Comparison of ENCODE assay signal across 15 cellular contexts in the genomic region with DNA sequence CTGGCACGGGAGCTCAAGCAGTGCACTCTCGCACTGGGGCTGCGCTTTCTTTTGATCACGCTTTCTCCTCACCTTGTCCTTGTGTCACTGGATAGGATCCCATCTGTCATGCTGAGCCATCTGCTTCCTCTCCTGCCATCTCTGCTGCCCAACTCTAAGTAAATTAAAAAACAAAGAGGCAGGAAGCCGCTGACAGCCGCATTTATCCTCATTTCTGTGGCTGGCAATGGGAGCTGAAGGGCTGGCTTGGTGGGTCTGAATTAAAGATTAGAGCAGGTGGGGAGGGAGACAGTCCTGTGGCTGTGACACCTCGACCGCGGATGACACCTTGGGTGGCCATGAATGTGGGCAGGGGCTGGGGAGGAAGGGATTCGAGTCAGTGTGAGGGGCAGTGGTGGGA.
DNase-seq lines count a peak whose midpoint lies in the region.
"Had no signal": no experiment of that assay in that cellular context is flagged by ENCODE, and none has a peak within 500 bp of the region (broad histone marks: within the 10 kb centered on the region; RNA-seq: fewer than 3 reads in every experiment).

No MANE protein-coding gene starts in this region.

- no peak overlapping the region for H2BK120ac ChIP-seq in trophoblast cell (ENCODE audit: insufficient read depth, low read length, poor library complexity)

- H3K4me2 ChIP-seq in trophoblast cell (ENCODE audit: low read length): no peak overlapping the region

- H3K9me3 Mint-ChIP-seq in activated T-helper 1 cell treated with anti-CD3 and anti-CD28 coated beads, Interleukin-12 subunit alpha, Interleukin-12 subunit beta, Interleukin-2, Interleukin-4 antibody, amounts not matched to agents 30 ng/mL and 10 ng/mL and 1 ng/mL, durations not matched to agents 14 hours and 24 hours and 36 hours: no peaks in the 10 kb centered on the region
- H3K9me3 Mint-ChIP-seq: activated CD4-positive, alpha-beta memory T cell treated with anti-CD3 and anti-CD28 coated beads for 36 hours; CD8-positive, alpha-beta T cell; natural killer cell treated with Interleukin-12 subunit alpha and Interleukin-12 subunit beta and Interleukin-15 and Interleukin-18, amount 100 ng/mL, for 72 hours; WTC11 had no signal

- no peak overlapping the region for H2BK12ac ChIP-seq in trophoblast cell (ENCODE audit: low read length)

- intact Hi-C loops in activated T-helper 1 cell treated with anti-CD3 and anti-CD28 coated beads, Interleukin-12 subunit alpha, Interleukin-12 subunit beta, Interleukin-2, Interleukin-4 antibody, amounts not matched to agents 30 ng/mL and 10 ng/mL and 1 ng/mL, durations not matched to agents 14 hours and 24 hours and 36 hours (cut with micrococcal nuclease): no loop called here

- no peak overlapping the region for H2AFZ ChIP-seq in trophoblast cell (ENCODE audit: insufficient read depth, low read length, poor library complexity)
- H2AFZ ChIP-seq: parathyroid adenoma had no signal

- H4K91ac ChIP-seq in trophoblast cell (ENCODE audit: low read depth, low read length): no peak overlapping the region

- no peak overlapping the region for H3K4me3 ChIP-seq in trophoblast cell (ENCODE audit: low read depth, low read length)

- no peak overlapping the region for H3K9ac ChIP-seq in trophoblast cell (ENCODE audit: low read length)
- H3K9ac ChIP-seq: parathyroid adenoma had no signal

- H3K27ac ChIP-seq in trophoblast cell (ENCODE audit: low read depth, low read length): no peak overlapping the region
- H3K27ac ChIP-seq: parathyroid adenoma had no signal

- H3K27me3 Mint-ChIP-seq in activated T-helper 1 cell treated with anti-CD3 and anti-CD28 coated beads, Interleukin-12 subunit alpha, Interleukin-12 subunit beta, Interleukin-2, Interleukin-4 antibody, amounts not matched to agents 30 ng/mL and 10 ng/mL and 1 ng/mL, durations not matched to agents 14 hours and 24 hours and 36 hours (ENCODE audit: insufficient read depth): peaks cover 6% of the 10 kb centered on the region
- H3K27me3 Mint-ChIP-seq: natural killer cell treated with Interleukin-12 subunit alpha and Interleukin-12 subunit beta and Interleukin-15 and Interleukin-18, amount 100 ng/mL, for 72 hours had no signal

- no peaks in the 10 kb centered on the region for H3K36me3 Mint-ChIP-seq in activated T-helper 1 cell treated with anti-CD3 and anti-CD28 coated beads, Interleukin-12 subunit alpha, Interleukin-12 subunit beta, Interleukin-2, Interleukin-4 antibody, amounts not matched to agents 30 ng/mL and 10 ng/mL and 1 ng/mL, durations not matched to agents 14 hours and 24 hours and 36 hours (ENCODE audit: low read depth)
- H3K36me3 Mint-ChIP-seq: activated CD4-positive, alpha-beta memory T cell treated with anti-CD3 and anti-CD28 coated beads for 36 hours; CD8-positive, alpha-beta T cell; natural killer cell treated with Interleukin-12 subunit alpha and Interleukin-12 subunit beta and Interleukin-15 and Interleukin-18, amount 100 ng/mL, for 72 hours; WTC11 had no signal

- H4K12ac ChIP-seq in trophoblast cell (ENCODE audit: low read depth, low read length): no peak overlapping the region

- H3K36me3 ChIP-seq in trophoblast cell (ENCODE audit: control insufficient read depth in 1 of 2, insufficient read depth in 2 of 2, low read length in 2 of 2): no peaks in the 10 kb centered on the region

- no peaks in the 10 kb centered on the region for H3K4me1 Mint-ChIP-seq in activated T-helper 1 cell treated with anti-CD3 and anti-CD28 coated beads, Interleukin-12 subunit alpha, Interleukin-12 subunit beta, Interleukin-2, Interleukin-4 antibody, amounts not matched to agents 30 ng/mL and 10 ng/mL and 1 ng/mL, durations not matched to agents 14 hours and 24 hours and 36 hours (ENCODE audit: low read depth)
- H3K4me1 Mint-ChIP-seq: T-helper 17 cell had no signal

- no CpG with 5 or more reads among the region's 10 CpGs for WGBS in trophoblast cell (ENCODE audit: extremely low coverage, insufficient coverage, insufficient read length)

- DNase-seq in DMS153 treated with DMSO at 0.1 percent for 48 hours (lab: John Stamatoyannopoulos, UW; ENCODE audit: unreplicated experiment) (peak; percentile 46), NCI-H2029 (lab: John Stamatoyannopoulos, UW) (peak; percentile 43), SK-N-DZ (ENCODE audit: low spot score) (peak; percentile 93), trophoblast cell (no peak), retina (no peak)
- DNase-seq in activated T-helper 1 cell treated with anti-CD3 and anti-CD28 coated beads, Interleukin-12 subunit alpha, Interleukin-12 subunit beta, Interleukin-2, Interleukin-4 antibody, amounts not matched to agents 30 ng/mL and 10 ng/mL and 1 ng/mL, durations not matched to agents 14 hours and 24 hours and 36 hours (ENCODE audit: low spot score): no peak
- DNase-seq in activated CD4-positive, alpha-beta T cell treated with anti-CD3 and anti-CD28 coated beads, Interleukin-2, amount 50 U/mL, for 48 hours: no peak
- DNase-seq: activated CD4-positive, alpha-beta memory T cell treated with anti-CD3 and anti-CD28 coated beads for 36 hours; activated gamma-delta T cell; midbrain; T-helper 17 cell had no signal

- H4K8ac ChIP-seq in trophoblast cell (ENCODE audit: low read depth, low read length): no peak overlapping the region

- no peak overlapping the region for H3K14ac ChIP-seq in trophoblast cell (ENCODE audit: low read length)

- no peak overlapping the region for H2BK5ac ChIP-seq in trophoblast cell (ENCODE audit: low read depth, low read length, poor library complexity)

- peaks cover 1% of the 10 kb centered on the region for H3K79me1 ChIP-seq in trophoblast cell (ENCODE audit: low read length)

- no peak overlapping the region for H3K4ac ChIP-seq in trophoblast cell (ENCODE audit: low read depth, low read length)

- H3K27me3 ChIP-seq in trophoblast cell (ENCODE audit: insufficient read depth, low read length): no peaks in the 10 kb centered on the region

- H3K4me3 Mint-ChIP-seq in activated T-helper 1 cell treated with anti-CD3 and anti-CD28 coated beads, Interleukin-12 subunit alpha, Interleukin-12 subunit beta, Interleukin-2, Interleukin-4 antibody, amounts not matched to agents 30 ng/mL and 10 ng/mL and 1 ng/mL, durations not matched to agents 14 hours and 24 hours and 36 hours: no peak overlapping the region
- H3K4me3 Mint-ChIP-seq: activated CD4-positive, alpha-beta memory T cell treated with anti-CD3 and anti-CD28 coated beads for 36 hours; CD8-positive, alpha-beta T cell; natural killer cell treated with Interleukin-12 subunit alpha and Interleukin-12 subunit beta and Interleukin-15 and Interleukin-18, amount 100 ng/mL, for 72 hours; T-helper 17 cell; WTC11 had no signal

- H3K27ac Mint-ChIP-seq in activated T-helper 1 cell treated with anti-CD3 and anti-CD28 coated beads, Interleukin-12 subunit alpha, Interleukin-12 subunit beta, Interleukin-2, Interleukin-4 antibody, amounts not matched to agents 30 ng/mL and 10 ng/mL and 1 ng/mL, durations not matched to agents 14 hours and 24 hours and 36 hours: no peak overlapping the region
- H3K27ac Mint-ChIP-seq: activated CD4-positive, alpha-beta memory T cell treated with anti-CD3 and anti-CD28 coated beads for 36 hours; CD8-positive, alpha-beta T cell; natural killer cell treated with Interleukin-12 subunit alpha and Interleukin-12 subunit beta and Interleukin-15 and Interleukin-18, amount 100 ng/mL, for 72 hours; T-helper 17 cell; WTC11 had no signal

- H3K23ac ChIP-seq in trophoblast cell (ENCODE audit: low read length): no peak overlapping the region

- H3K18ac ChIP-seq in trophoblast cell (ENCODE audit: low read length): no peak overlapping the region

- peaks cover under 1% of the 10 kb centered on the region for H3K79me2 ChIP-seq in trophoblast cell (ENCODE audit: control insufficient read depth, insufficient read depth, low read length, poor library complexity)
- H3K79me2 ChIP-seq: parathyroid adenoma had no signal

- H2AK5ac ChIP-seq in trophoblast cell (ENCODE audit: low read length): peak overlapping the region; percentile 49

- no peaks in the 10 kb centered on the region for H3K9me3 ChIP-seq in trophoblast cell (ENCODE audit: insufficient read depth, low read depth, low read length)

- peaks cover 7% of the 10 kb centered on the region in 2 experiments for H3K4me1 ChIP-seq in trophoblast cell (ENCODE audit: control insufficient read depth in 1 of 2, insufficient read depth in 2 of 2, low read length in 2 of 2)
- H3K4me1 ChIP-seq: parathyroid adenoma had no signal

Comparison
In these comparisons a context has a peak if more than half of its experiments do, and no peak if none do; other contexts are left out.
1. DNase-seq: peak in DMS153 treated with DMSO at 0.1 percent for 48 hours (single experiment), NCI-H2029 (single experiment) and SK-N-DZ (single experiment); none in trophoblast cell (0 of 2), retina (single experiment), activated T-helper 1 cell treated with anti-CD3 and anti-CD28 coated beads, Interleukin-12 subunit alpha, Interleukin-12 subunit beta, Interleukin-2, Interleukin-4 antibody, amounts not matched to agents 30 ng/mL and 10 ng/mL and 1 ng/mL, durations not matched to agents 14 hours and 24 hours and 36 hours (single experiment) and activated CD4-positive, alpha-beta T cell treated with anti-CD3 and anti-CD28 coated beads, Interleukin-2, amount 50 U/mL, for 48 hours (0 of 2).